Comparison of ENCODE assay signal across 11 cellular contexts in the genomic region with DNA sequence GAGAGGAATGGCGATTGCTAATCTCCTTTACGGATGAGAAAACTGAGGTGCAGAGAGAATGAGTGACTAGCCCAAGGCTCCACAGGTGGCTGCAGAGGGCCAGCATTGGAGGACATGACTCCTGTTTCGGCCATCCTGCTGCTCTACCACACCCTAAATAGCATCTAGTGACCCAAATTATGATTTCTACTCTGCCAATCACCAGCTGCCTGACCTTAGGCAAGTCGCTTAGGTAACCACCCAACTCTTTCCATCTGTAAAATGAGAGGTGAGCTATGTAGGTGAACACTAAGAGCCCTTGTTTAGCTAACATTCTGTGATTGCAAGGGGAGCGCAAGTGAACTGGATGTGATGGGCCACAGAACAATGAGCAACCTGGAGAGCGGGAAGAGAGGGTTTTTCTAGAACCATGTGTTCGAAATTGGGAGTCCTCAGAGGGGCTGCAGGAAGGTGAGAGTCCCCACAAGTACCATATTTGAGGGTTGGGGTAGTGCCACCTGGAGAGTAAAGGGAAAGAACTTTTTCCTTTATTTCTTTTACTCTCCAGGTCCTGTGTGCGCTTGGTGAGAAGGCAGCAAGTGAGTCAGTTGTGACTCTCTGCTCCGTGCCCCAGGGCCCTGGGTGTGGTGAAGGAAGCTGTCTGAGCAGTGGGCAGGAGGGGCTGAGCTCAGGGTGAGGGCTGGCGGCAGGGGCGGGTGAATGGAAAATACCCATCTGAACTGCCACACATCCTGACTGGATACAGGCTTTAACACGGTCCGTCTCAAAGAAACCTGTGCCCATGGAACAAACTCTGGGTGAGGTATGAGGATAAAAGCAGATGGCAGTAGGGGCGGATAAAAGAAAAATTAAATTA. TPM values are rescaled to one million over a fixed set of nuclear protein-coding genes. Genes with fewer than 3 reads are reported as not detected.
DNase-seq lines count a peak whose midpoint lies in the region; ATAC-seq and TF ChIP-seq lines count a peak whose summit lies in the region.
"Had no signal": no experiment of that assay in that cellular context is flagged by ENCODE, and none has a peak within 500 bp of the region (broad histone marks: within the 10 kb centered on the region; RNA-seq: fewer than 3 reads in every experiment).

No MANE protein-coding gene starts in this region.

- POLR2A ChIA-PET in HCT116 (lab: Charles Lee): no interaction called here

- peak overlapping the region in 1 of 2 experiments; percentile 47 for H2BK12ac ChIP-seq in mesenchymal stem cell (ENCODE audit: low read length in 2 of 2)

- H3K36me3 ChIP-seq in HCT116 (ENCODE audit: control insufficient read depth in 1 of 2, insufficient read depth in 2 of 2, low read length in 2 of 2) (no peaks in the 10 kb centered on the region), adipocyte (ENCODE audit: control insufficient read depth, insufficient read depth, low read length, severe bottlenecking) (no peaks in the 10 kb centered on the region), mesenchymal stem cell (ENCODE audit: control insufficient read depth in 1 of 2, insufficient read depth in 2 of 2, low read depth in 1 of 2, low read length in 2 of 2) (peaks cover 0 to 4% of the 10 kb centered on the region in 2 experiments)

- no peak for TF ChIP-seq POLR2A in HCT116 (IDR thresholded peaks at IDR 0.05; ENCODE audit: borderline replicate concordance, extremely low read depth, insufficient read depth, insufficient read length)

- no peak overlapping the region for H2BK5ac ChIP-seq in mesenchymal stem cell (ENCODE audit: low read depth, low read length, poor library complexity, severe bottlenecking)

- peaks cover 18% of the 10 kb centered on the region for H3K79me1 ChIP-seq in mesenchymal stem cell (replicated peaks; ENCODE audit: low read length, poor library complexity, severe bottlenecking)

- H3K18ac ChIP-seq in mesenchymal stem cell (ENCODE audit: low read depth in 1 of 2, low read length in 2 of 2): no peak overlapping the region

- no peak overlapping the region for H4K8ac ChIP-seq in mesenchymal stem cell (ENCODE audit: low read length)

- H4K20me1 ChIP-seq in HCT116 (ENCODE audit: insufficient read depth): no peaks in the 10 kb centered on the region

- H2BK120ac ChIP-seq in mesenchymal stem cell (ENCODE audit: low read depth, low read length): no peak overlapping the region

- no peaks in the 10 kb centered on the region for H3K9me2 ChIP-seq in HCT116 (ENCODE audit: insufficient read depth)

- H3K4me1 ChIP-seq in HCT116 (ENCODE audit: control insufficient read depth in 1 of 2, insufficient read depth in 2 of 2, low read length in 2 of 2) (peaks cover 0 to 11% of the 10 kb centered on the region in 2 experiments; a peak in 1 of 4 replicates), adipocyte (ENCODE audit: control insufficient read depth, insufficient read depth, low read length) (peaks cover 6% of the 10 kb centered on the region), mesenchymal stem cell (ENCODE audit: control insufficient read depth, insufficient read depth, low read depth, low read length) (peaks cover 13% of the 10 kb centered on the region)

- H2BK15ac ChIP-seq in mesenchymal stem cell (ENCODE audit: low read depth, poor library complexity, severe bottlenecking): no peak overlapping the region

- no peaks in the 10 kb centered on the region for H3K79me2 ChIP-seq in HCT116 (ENCODE audit: insufficient read depth, low read length)

- H3K23ac ChIP-seq in mesenchymal stem cell (ENCODE audit: low read length in 2 of 2): peak overlapping the region in 1 of 2 experiments; percentile 79

- no peak overlapping the region for H3K14ac ChIP-seq in mesenchymal stem cell (ENCODE audit: low read length in 2 of 2)

- DNase-seq in AG08395 (ENCODE audit: low spot score) (peak; percentile 50), HCT116 (ENCODE audit: low read depth, low spot score) (peak; percentile 23), adipocyte (ENCODE audit: low read depth) (peak; percentile 89), mesenchymal stem cell (peak; percentile 45), NCI-H510A treated with DMSO at 0.1 percent for 48 hours (lab: John Stamatoyannopoulos, UW) (no peak), NCI-H2171 (lab: John Stamatoyannopoulos, UW) (no peak), NCI-H2029 treated with DMSO at 0.1 percent for 48 hours (lab: John Stamatoyannopoulos, UW) (no peak)
- DNase-seq: DMS 273 treated with DMSO at 0.1 percent for 48 hours, NCI-H146 had no signal

- H3K4me3 ChIP-seq in HCT116 (replicated peaks in 1 of 2; ENCODE audit: low read depth in 1 of 2, low read length in 2 of 2) (no peak overlapping the region), adipocyte (ENCODE audit: low read length) (no peak overlapping the region), mesenchymal stem cell (ENCODE audit: insufficient read depth in 1 of 2, low read depth in 1 of 2, low read length in 2 of 2) (no peak overlapping the region)

- no peak overlapping the region for H2AK5ac ChIP-seq in mesenchymal stem cell (ENCODE audit: low read length, severe bottlenecking)

- no TSS peak for BruUV-seq in HCT116 (replicated peaks; lab: Mats Ljungman, UMichigan)

- CTCF ChIA-PET in HCT116 (lab: Charles Lee): interaction anchor here (2.3 kb wide), 1 partner anchor 21 kb away, joined by 10 read pairs; no protein-coding TSS in a partner anchor

- RAD21 ChIA-PET in HCT116 (lab: Charles Lee; ENCODE audit: low non-redundant PET in 1 of 2, low total read pairs in 2 of 2, uncharacterized antibody in 2 of 2, unreplicated experiment in 2 of 2): no interaction called here

- H3K9me3 ChIP-seq in HCT116 (ENCODE audit: control insufficient read depth in 1 of 2, insufficient read depth in 1 of 2, low read depth in 1 of 2, low read length in 2 of 2): no peaks in the 10 kb centered on the region
- H3K9me3 ChIP-seq in adipocyte (ENCODE audit: control insufficient read depth, low read length): peaks cover 12% of the 10 kb centered on the region
- peaks cover 4% of the 10 kb centered on the region for H3K9me3 ChIP-seq in mesenchymal stem cell (ENCODE audit: control insufficient read depth, low read length)

- H3K4me2 ChIP-seq in HCT116 (ENCODE audit: low read length) (peak overlapping the region; percentile 24), mesenchymal stem cell (ENCODE audit: low read length, poor library complexity, severe bottlenecking) (peak overlapping the region; percentile 91)

- 73% methylated on average over 7 of the region's 14 CpGs for WGBS in mesenchymal stem cell

- H3K27ac ChIP-seq in HCT116 (ENCODE audit: low read depth, low read length) (no peak overlapping the region), mesenchymal stem cell (ENCODE audit: low read length, poor library complexity, severe bottlenecking) (peak overlapping the region; percentile 34)

- peak; percentile 83 for ATAC-seq in HCT116
- ATAC-seq in GM21515 (IDR thresholded peaks at IDR 0.05; ENCODE audit: unreplicated experiment): no peak

- intact Hi-C loops in HCT116 (cut with micrococcal nuclease): no loop called here

- no peak for TF ChIP-seq CTCF in HCT116 (IDR thresholded peaks at IDR 0.05 in 2 of 3, conservative IDR thresholded peaks at IDR 0.05 in 1 of 3; ENCODE audit: borderline replicate concordance in 1 of 3, insufficient read depth in 1 of 3, low read depth in 2 of 3, low read length in 2 of 3)

- H2AFZ ChIP-seq in HCT116 (ENCODE audit: low read depth, low read length, poor library complexity, severe bottlenecking) (no peak overlapping the region), mesenchymal stem cell (ENCODE audit: low read depth, low read length) (no peak overlapping the region)

- no peak for TF ChIP-seq RAD21 in HCT116 (IDR thresholded peaks at IDR 0.05; ENCODE audit: low read depth)

- no peaks in the 10 kb centered on the region for H3K27me3 ChIP-seq in HCT116 (ENCODE audit: insufficient read depth, low read length)
- no peaks in the 10 kb centered on the region for H3K27me3 ChIP-seq in adipocyte (replicated peaks; ENCODE audit: control insufficient read depth, insufficient read depth, low read length)
- H3K27me3 ChIP-seq in mesenchymal stem cell (ENCODE audit: control insufficient read depth in 1 of 2, insufficient read depth in 1 of 2, low read length in 2 of 2): peaks cover 0 to 11% of the 10 kb centered on the region in 2 experiments

- no peak overlapping the region for H3K9ac ChIP-seq in HCT116 (ENCODE audit: low read length)
- H3K9ac ChIP-seq in adipocyte (ENCODE audit: low read length): no peak overlapping the region
- H3K9ac ChIP-seq in mesenchymal stem cell (ENCODE audit: low read length): peak overlapping the region; percentile 80

- no peak overlapping the region for H4K91ac ChIP-seq in mesenchymal stem cell (ENCODE audit: low read length)

- H3K4ac ChIP-seq in mesenchymal stem cell (ENCODE audit: low read depth in 1 of 2, low read length in 2 of 2): no peak overlapping the region

TF ChIP-seq in HCT116, 20 proteins besides CTCF, POLR2A, EP300 and RAD21 (continues in another document):
- TF ChIP-seq REST (IDR thresholded peaks at IDR 0.05; ENCODE audit: low read depth) (no peak), CBX3 (IDR thresholded peaks at IDR 0.05; ENCODE audit: low read depth) (no peak)

RNA-seq across cellular contexts. Expression of gene CYP27C1, which starts 2.4 kb away (rescaled TPM):
- not detected for total RNA-seq in HCT116 (2021; ENCODE audit: unreplicated experiment)
- polyA plus RNA-seq in HCT116 (2012): not detected in 2 replicates
- 0.35 TPM for polyA plus RNA-seq in mesenchymal stem cell (2013, experiment 1 of 2)
- polyA plus RNA-seq in mesenchymal stem cell (2013, experiment 2 of 2): 0.27 TPM
- total RNA-seq: mononuclear cell had no signal

Comparison
In these comparisons a context has a peak if more than half of its experiments do, and no peak if none do; other contexts are left out.
1. DNase-seq: peak in AG08395 (single experiment), HCT116 (single experiment), adipocyte (single experiment) and mesenchymal stem cell (single experiment); none in NCI-H510A treated with DMSO at 0.1 percent for 48 hours (single experiment), NCI-H2171 (single experiment) and NCI-H2029 treated with DMSO at 0.1 percent for 48 hours (single experiment).